1 cellular context compared by ENCODE assay signal in the genomic region with DNA sequence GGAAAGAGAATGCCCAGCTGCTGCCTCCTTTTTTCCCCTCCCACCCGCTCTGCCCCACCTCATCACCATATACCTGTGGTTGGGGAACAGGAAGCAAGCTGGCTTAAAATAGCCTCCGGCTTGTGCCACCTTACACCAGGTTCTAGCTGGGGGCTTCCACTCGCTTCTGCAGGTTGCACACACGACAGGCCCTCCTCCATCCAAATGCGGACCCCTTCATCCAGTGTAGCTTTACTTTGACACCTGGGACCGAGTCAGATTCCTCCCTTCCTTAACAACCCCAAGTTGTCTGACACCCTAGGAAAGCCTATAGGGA.
TF ChIP-seq lines count a peak whose summit lies in the region.

No MANE protein-coding gene starts in this region.

TF ChIP-seq in Ishikawa, 13 proteins besides CTCF, POLR2A, EP300 and RAD21 (continued from another document):
- TF ChIP-seq, protein P1, sequence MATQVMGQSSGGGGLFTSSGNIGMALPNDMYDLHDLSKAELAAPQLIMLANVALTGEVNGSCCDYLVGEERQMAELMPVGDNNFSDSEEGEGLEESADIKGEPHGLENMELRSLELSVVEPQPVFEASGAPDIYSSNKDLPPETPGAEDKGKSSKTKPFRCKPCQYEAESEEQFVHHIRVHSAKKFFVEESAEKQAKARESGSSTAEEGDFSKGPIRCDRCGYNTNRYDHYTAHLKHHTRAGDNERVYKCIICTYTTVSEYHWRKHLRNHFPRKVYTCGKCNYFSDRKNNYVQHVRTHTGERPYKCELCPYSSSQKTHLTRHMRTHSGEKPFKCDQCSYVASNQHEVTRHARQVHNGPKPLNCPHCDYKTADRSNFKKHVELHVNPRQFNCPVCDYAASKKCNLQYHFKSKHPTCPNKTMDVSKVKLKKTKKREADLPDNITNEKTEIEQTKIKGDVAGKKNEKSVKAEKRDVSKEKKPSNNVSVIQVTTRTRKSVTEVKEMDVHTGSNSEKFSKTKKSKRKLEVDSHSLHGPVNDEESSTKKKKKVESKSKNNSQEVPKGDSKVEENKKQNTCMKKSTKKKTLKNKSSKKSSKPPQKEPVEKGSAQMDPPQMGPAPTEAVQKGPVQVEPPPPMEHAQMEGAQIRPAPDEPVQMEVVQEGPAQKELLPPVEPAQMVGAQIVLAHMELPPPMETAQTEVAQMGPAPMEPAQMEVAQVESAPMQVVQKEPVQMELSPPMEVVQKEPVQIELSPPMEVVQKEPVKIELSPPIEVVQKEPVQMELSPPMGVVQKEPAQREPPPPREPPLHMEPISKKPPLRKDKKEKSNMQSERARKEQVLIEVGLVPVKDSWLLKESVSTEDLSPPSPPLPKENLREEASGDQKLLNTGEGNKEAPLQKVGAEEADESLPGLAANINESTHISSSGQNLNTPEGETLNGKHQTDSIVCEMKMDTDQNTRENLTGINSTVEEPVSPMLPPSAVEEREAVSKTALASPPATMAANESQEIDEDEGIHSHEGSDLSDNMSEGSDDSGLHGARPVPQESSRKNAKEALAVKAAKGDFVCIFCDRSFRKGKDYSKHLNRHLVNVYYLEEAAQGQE (IDR thresholded peaks at IDR 0.05; ENCODE audit: low read depth): no peak
- TF ChIP-seq NFIC (IDR thresholded peaks at IDR 0.05): peak; percentile 28; the same call in 1 of the 2 replicates
